ENCODE assay signal across 8 cellular contexts in genomic region chr19:17419491-17420266, GRCh38. TPM values are rescaled to one million over a fixed set of nuclear protein-coding genes. Genes with fewer than 3 reads are reported as not detected.
DNase-seq lines count a peak whose midpoint lies in the region; ATAC-seq and TF ChIP-seq lines count a peak whose summit lies in the region.

TSS of gene MVB12A (plus strand) at chr19:17420047. CDS start at chr19:17420136, 89 bp downstream.

- TF ChIP-seq POLR2A in erythroblast (IDR thresholded peaks at IDR 0.05; ENCODE audit: low read length): peak; percentile 56

- BruUV-seq in Panc1 (replicated peaks; lab: Mats Ljungman, UMichigan): no TSS peak

- CTCF ChIA-PET in Panc1 (lab: Charles Lee): interaction anchor here (0.5 to 0.6 kb wide), 2 partner anchors 34 to 915 kb away, joined by 4 read pairs; no protein-coding TSS in a partner anchor

- DNase-seq in DMS 273 treated with DMSO at 0.1 percent for 48 hours (lab: John Stamatoyannopoulos, UW): peak; percentile 97
- DNase-seq in KG1 (lab: John Stamatoyannopoulos, UW): peak; percentile 94
- peak; percentile 92 for DNase-seq in Panc1 (ENCODE audit: low read depth, low spot score)
- peak; percentile 92 for DNase-seq in activated T-cell treated with anti-CD3 and anti-CD28 coated beads, Interleukin-2, amount 50 U/mL, for 4 hours
- peak; percentile 99 for DNase-seq in erythroblast (lab: John Stamatoyannopoulos, UW)
- peak; percentile 95 for DNase-seq in stimulated activated CD8-positive, alpha-beta memory T cell treated with anti-CD3 and anti-CD28 coated beads, Interleukin-4, amount 100 ng/mL, for 48 hours

- no peak for TF ChIP-seq CTCF in Panc1 (IDR thresholded peaks at IDR 0.05)

- H3K27me3 ChIP-seq in Panc1 (ENCODE audit: control insufficient read depth, insufficient read depth, low read length) (no peaks in the 10 kb centered on the region), mucosa of rectum (ENCODE audit: control insufficient read depth in 2 of 2, insufficient read depth in 2 of 2, low read length in 2 of 2) (no peaks in the 10 kb centered on the region)

- H3K27me3 Mint-ChIP-seq in activated T-cell treated with anti-CD3 and anti-CD28 coated beads, Interleukin-2, amount 50 U/mL, for 4 hours (ENCODE audit: low read depth): no peaks in the 10 kb centered on the region

- peak within 1 kb of the TSS; percentile 78 for H3K4me3 ChIP-seq in Panc1 (ENCODE audit: low read depth in 2 of 2, low read length in 2 of 2)
- peak within 1 kb of the TSS; percentile 64 to 88 for H3K4me3 ChIP-seq in mucosa of rectum (ENCODE audit: low read length in 2 of 2)

- H3K9ac ChIP-seq in mucosa of rectum (ENCODE audit: low read depth in 1 of 2, low read length in 2 of 2): peak within 1 kb of the TSS; percentile 53 to 63

- ATAC-seq in GM21717 (IDR thresholded peaks at IDR 0.05; ENCODE audit: unreplicated experiment): peak; percentile 71
- ATAC-seq in Panc1: peak; percentile 93
- ATAC-seq in activated T-cell treated with anti-CD3 and anti-CD28 coated beads, Interleukin-2, amount 50 U/mL, for 4 hours: peak; percentile 95 to 98

- in situ Hi-C loops in Panc1 (cut with HindIII; ENCODE audit: low pct_unique_long_range_greater_than_20kb, low sequenced_read_pairs): no loop called here

- H3K9me3 ChIP-seq in Panc1 (ENCODE audit: control insufficient read depth, insufficient read depth, low read depth, low read length) (no peaks in the 10 kb centered on the region), mucosa of rectum (ENCODE audit: control insufficient read depth in 2 of 2, low read length in 2 of 2) (no peaks in the 10 kb centered on the region)

- peaks cover 10% of the 10 kb centered on the region for H3K4me1 Mint-ChIP-seq in activated T-cell treated with anti-CD3 and anti-CD28 coated beads, Interleukin-2, amount 50 U/mL, for 4 hours (ENCODE audit: low read depth)

- peak within 1 kb of the TSS; percentile 96 for H3K27ac ChIP-seq in Panc1 (ENCODE audit: low read length)
- H3K27ac ChIP-seq in mucosa of rectum (ENCODE audit: low read depth in 2 of 2, low read length in 2 of 2): peak within 1 kb of the TSS; percentile 21 to 63

- POLR2A ChIA-PET in Panc1 (lab: Charles Lee): interaction anchor here (0.6 to 0.7 kb wide), 3 partner anchors 13 to 185 kb away, joined by 3 to 5 read pairs (median 3); no protein-coding TSS in a partner anchor

- no peaks in the 10 kb centered on the region for H3K9me3 Mint-ChIP-seq in activated T-cell treated with anti-CD3 and anti-CD28 coated beads, Interleukin-2, amount 50 U/mL, for 4 hours

- intact Hi-C loops in Panc1 (cut with micrococcal nuclease; ENCODE audit: unreplicated experiment): no loop called here

- no peaks in the 10 kb centered on the region; the same call in 1 of the 2 replicates for H3K36me3 ChIP-seq in Panc1 (ENCODE audit: control insufficient read depth, insufficient read depth, low read length)
- peaks cover 0 to 4% of the 10 kb centered on the region in 2 donors for H3K36me3 ChIP-seq in mucosa of rectum (ENCODE audit: control insufficient read depth in 2 of 2, insufficient read depth in 2 of 2, low read length in 2 of 2)

- H3K4me1 ChIP-seq in Panc1 (ENCODE audit: control insufficient read depth, insufficient read depth, low read length): peaks cover 6% of the 10 kb centered on the region; the same call in 1 of the 2 replicates
- H3K4me1 ChIP-seq in mucosa of rectum (ENCODE audit: control insufficient read depth in 2 of 2, insufficient read depth in 2 of 2, low read length in 2 of 2): peaks cover 3 to 10% of the 10 kb centered on the region in 2 donors

- peak within 1 kb of the TSS; percentile 91 for H3K4me3 Mint-ChIP-seq in activated T-cell treated with anti-CD3 and anti-CD28 coated beads, Interleukin-2, amount 50 U/mL, for 4 hours

- peaks cover 8% of the 10 kb centered on the region for H3K36me3 Mint-ChIP-seq in activated T-cell treated with anti-CD3 and anti-CD28 coated beads, Interleukin-2, amount 50 U/mL, for 4 hours (ENCODE audit: insufficient read depth)

RNA-seq across cellular contexts. Expression of gene MVB12A, which starts in this region (rescaled TPM):
- total RNA-seq in Panc1 (2021; ENCODE audit: unreplicated experiment): 42.1 TPM
- 70.2 TPM for polyA plus RNA-seq in Panc1 (2012; ENCODE audit: insufficient read length)
- 10 to 100 TPM; 37.3 to 43.3 (median 38.6) TPM for total RNA-seq in activated T-cell treated with anti-CD3 and anti-CD28 coated beads, Interleukin-2, amount 50 U/mL, for 4 hours

Comparison
In these comparisons a context has a peak if more than half of its experiments do, and no peak if none do; other contexts are left out.
1. Peak in every context shown above with its lines: DNase-seq, ATAC-seq, H3K4me3 ChIP-seq and H3K27ac ChIP-seq.